Comparison of ENCODE assay signal across 21 cellular contexts in genomic region chr3:127213381-127213918, GRCh38. TPM values are rescaled to one million over a fixed set of nuclear protein-coding genes. Genes with fewer than 3 reads are reported as not detected.
"Had no signal": no experiment of that assay in that cellular context is flagged by ENCODE, and none has a peak within 500 bp of the region (broad histone marks: within the 10 kb centered on the region; RNA-seq: fewer than 3 reads in every experiment).

No MANE protein-coding gene starts in this region.

- H3K27me3 ChIP-seq: upper lobe of right lung had no signal

- DNase-seq: activated gamma-delta T cell treated with Interleukin-2 at 50 U/mL for 16 hours; activated T-cell treated with anti-CD3 and anti-CD28 coated beads, Interleukin-2, amount 50 U/mL, for 1 hour; caudate nucleus; dermis blood vessel endothelial cell; effector memory CD4-positive, alpha-beta T cell; glutamatergic neuron; mesendoderm; naive thymus-derived CD4-positive, alpha-beta T cell; stimulated activated CD4-positive, alpha-beta T cell treated with anti-CD3 and anti-CD28 coated beads, Interleukin-4, amount 100 ng/mL, for 24 hours; stimulated activated naive CD4-positive, alpha-beta T cell treated with Interleukin-2 at 50 U/mL for 16 hours; upper lobe of right lung had no signal

- H3K4me1 ChIP-seq: prostate gland, upper lobe of right lung had no signal

- H3K4me3 ChIP-seq: hepatocyte, prostate gland, thoracic aorta, upper lobe of right lung had no signal

- H3K36me3 ChIP-seq: prostate gland, thoracic aorta, upper lobe of right lung had no signal

- H3K27ac ChIP-seq: hepatocyte, prostate gland, thoracic aorta, upper lobe of right lung, VCaP had no signal

- H3K9me3 ChIP-seq: prostate gland, thoracic aorta, upper lobe of right lung had no signal

RNA-seq across cellular contexts. Expression of gene PRR23E, which starts 20.5 kb away (rescaled TPM):
- total RNA-seq: aorta; dermis blood vessel endothelial cell; endothelial cell of umbilical vein; esophagus mucosa; frontal cortex; hepatocyte; liver; naive thymus-derived CD4-positive, alpha-beta T cell; osteoblast; prostate gland; thoracic aorta; upper lobe of right lung had no signal
